ENCODE assay signal across 8 cellular contexts in the genomic region with DNA sequence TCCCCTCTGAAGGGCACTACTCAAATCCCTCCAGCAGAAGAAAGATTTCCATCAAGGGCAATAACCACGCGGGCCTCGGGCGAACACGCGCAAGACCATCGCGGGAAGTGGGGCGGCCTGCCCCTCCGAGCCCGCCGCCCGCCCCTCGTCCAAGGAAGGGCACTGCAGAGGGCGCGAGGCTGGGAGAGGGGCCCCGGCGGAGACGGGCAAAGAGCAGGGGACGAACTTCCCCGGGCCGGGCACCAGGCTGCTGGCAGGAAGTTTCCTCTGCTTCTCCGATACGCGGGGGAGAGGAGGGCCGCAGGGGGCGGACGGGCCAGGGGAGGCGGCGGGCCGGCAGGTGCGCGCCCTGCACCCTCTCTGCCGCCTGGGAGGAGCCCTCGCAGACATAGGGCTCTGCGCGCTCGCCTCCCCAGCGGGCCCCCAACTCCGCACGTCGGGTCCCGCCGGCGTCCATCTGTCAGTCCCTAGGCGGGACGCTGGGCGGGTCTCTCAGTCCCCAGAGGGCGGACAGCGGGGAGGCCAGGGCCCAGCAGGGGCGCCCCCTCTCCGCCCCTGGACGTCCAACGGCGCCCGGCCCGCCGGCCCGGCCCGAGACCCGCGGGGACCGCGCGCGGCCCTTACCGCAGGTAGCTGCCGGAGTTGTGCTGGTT. TPM values are rescaled to one million over a fixed set of nuclear protein-coding genes. Genes with fewer than 3 reads are reported as not detected.
DNase-seq lines count a peak whose midpoint lies in the region; ATAC-seq and TF ChIP-seq lines count a peak whose summit lies in the region.

No MANE protein-coding gene starts in this region.

- POLR2A ChIA-PET in activated B cell treated with CpG ODN at 0.5 μM for 24 hours (lab: Charles Lee): no interaction called here

- CTCF ChIA-PET in activated B cell treated with CpG ODN at 0.5 μM for 24 hours (lab: Charles Lee): no interaction called here

- H3K4me3 ChIP-seq in foreskin fibroblast (ENCODE audit: low read depth in 1 of 2, low read length in 2 of 2): no peak overlapping the region

- peak; percentile 27 for ATAC-seq in Right ventricle myocardium superior (ENCODE audit: poor library complexity)
- ATAC-seq in activated B cell treated with CpG ODN at 0.5 μM for 24 hours (ENCODE audit: low read depth): no peak
- no peak for ATAC-seq in HG03460 (IDR thresholded peaks at IDR 0.05; ENCODE audit: unreplicated experiment)

- DNase-seq in Right ventricle myocardium superior (no peak), cardiac septum (ENCODE audit: low spot score) (no peak), activated B cell treated with CpG ODN at 0.5 μM for 24 hours (no peak), iPS-NIHi11 (ENCODE audit: low spot score) (peak; percentile 63), foreskin fibroblast (no peak), superior temporal gyrus (ENCODE audit: extremely low spot score) (no peak)

- TF ChIP-seq CTCF in activated B cell treated with CpG ODN at 0.5 μM for 24 hours (IDR thresholded peaks at IDR 0.05) (no peak), foreskin fibroblast (IDR thresholded peaks at IDR 0.05; ENCODE audit: low read depth, low read length) (no peak)

- peaks cover 9% of the 10 kb centered on the region for H3K4me1 Mint-ChIP-seq in activated B cell treated with CpG ODN at 0.5 μM for 24 hours
- peaks cover 8% of the 10 kb centered on the region for H3K4me1 Mint-ChIP-seq in stimulated activated naive CD8-positive, alpha-beta T cell treated with anti-CD3 and anti-CD28 coated beads, Interleukin-15, Interleukin-2, amounts not matched to agents 100 ng/mL and 50 ng/mL, for 24 hours (ENCODE audit: low read depth)

- intact Hi-C loops in Right ventricle myocardium superior (cut with DNase I) (no loop called here), cardiac septum (cut with DNase I) (no loop called here), activated B cell treated with CpG ODN at 0.5 μM for 24 hours (cut with micrococcal nuclease) (no loop called here)

- no peak overlapping the region for H3K27ac Mint-ChIP-seq in activated B cell treated with CpG ODN at 0.5 μM for 24 hours
- no peak overlapping the region for H3K27ac Mint-ChIP-seq in stimulated activated naive CD8-positive, alpha-beta T cell treated with anti-CD3 and anti-CD28 coated beads, Interleukin-15, Interleukin-2, amounts not matched to agents 100 ng/mL and 50 ng/mL, for 24 hours

- H3K9me3 Mint-ChIP-seq in activated B cell treated with CpG ODN at 0.5 μM for 24 hours: no peaks in the 10 kb centered on the region
- H3K9me3 Mint-ChIP-seq in stimulated activated naive CD8-positive, alpha-beta T cell treated with anti-CD3 and anti-CD28 coated beads, Interleukin-15, Interleukin-2, amounts not matched to agents 100 ng/mL and 50 ng/mL, for 24 hours: no peaks in the 10 kb centered on the region

- no peaks in the 10 kb centered on the region for H3K36me3 Mint-ChIP-seq in activated B cell treated with CpG ODN at 0.5 μM for 24 hours (ENCODE audit: low read depth)
- H3K36me3 Mint-ChIP-seq in stimulated activated naive CD8-positive, alpha-beta T cell treated with anti-CD3 and anti-CD28 coated beads, Interleukin-15, Interleukin-2, amounts not matched to agents 100 ng/mL and 50 ng/mL, for 24 hours (ENCODE audit: low read depth): no peaks in the 10 kb centered on the region

- peak overlapping the region; percentile 66 for H3K4me3 Mint-ChIP-seq in activated B cell treated with CpG ODN at 0.5 μM for 24 hours
- H3K4me3 Mint-ChIP-seq in stimulated activated naive CD8-positive, alpha-beta T cell treated with anti-CD3 and anti-CD28 coated beads, Interleukin-15, Interleukin-2, amounts not matched to agents 100 ng/mL and 50 ng/mL, for 24 hours: peak overlapping the region; percentile 60

- H3K27me3 Mint-ChIP-seq in activated B cell treated with CpG ODN at 0.5 μM for 24 hours: peaks cover 20% of the 10 kb centered on the region
- H3K27me3 Mint-ChIP-seq in stimulated activated naive CD8-positive, alpha-beta T cell treated with anti-CD3 and anti-CD28 coated beads, Interleukin-15, Interleukin-2, amounts not matched to agents 100 ng/mL and 50 ng/mL, for 24 hours: peaks cover 42% of the 10 kb centered on the region

RNA-seq across cellular contexts. Expression of gene TFCP2L1, which starts 0.5 kb away (rescaled TPM):
- total RNA-seq in Right ventricle myocardium superior (0.19 TPM), cardiac septum (0.03 TPM), activated B cell treated with CpG ODN at 0.5 μM for 24 hours (0.05 and 0.13 TPM in 2 replicates)
